In the genomic region with DNA sequence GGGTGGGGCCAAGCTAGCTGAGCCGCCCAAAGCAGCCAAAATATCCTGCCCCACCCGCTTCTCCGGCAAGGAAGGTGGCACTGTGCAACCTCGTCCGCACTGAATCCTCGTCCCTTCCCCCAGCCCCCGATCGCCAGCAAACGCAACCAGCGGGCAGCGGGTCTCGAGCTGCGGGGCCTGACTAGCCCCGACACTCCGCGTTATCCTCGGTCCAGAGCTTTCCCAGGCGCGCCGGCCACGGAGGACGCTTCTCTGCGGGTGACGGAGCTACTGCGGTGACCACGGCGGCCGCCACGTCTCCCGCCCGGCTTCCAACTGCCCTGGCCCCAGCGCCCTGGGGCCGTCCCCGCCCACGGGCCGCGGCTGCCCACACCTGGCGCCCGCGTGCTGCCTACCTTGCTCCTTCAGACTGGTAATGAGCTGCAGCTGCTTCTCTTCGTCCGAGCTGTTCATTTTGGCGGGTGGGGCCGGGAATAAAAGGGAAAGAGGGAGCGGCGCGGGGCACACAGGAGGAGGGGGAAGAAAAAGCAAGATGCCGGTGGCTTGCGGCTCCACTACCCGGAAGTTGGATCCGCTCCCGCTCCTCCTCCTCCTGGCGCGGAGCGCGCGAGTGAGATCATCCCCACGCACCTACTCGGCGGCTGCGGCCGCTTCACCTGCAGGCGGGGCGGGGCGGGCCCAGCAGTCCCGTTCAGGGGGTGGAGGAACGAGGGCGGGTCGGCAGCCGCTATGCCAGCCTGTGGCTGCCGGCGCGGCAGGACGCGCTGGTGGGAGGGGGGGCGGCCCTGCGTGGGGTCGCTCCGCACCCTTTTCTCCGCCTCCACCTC, we compare ENCODE assay signal across 8 cellular contexts. TPM values are rescaled to one million over a fixed set of nuclear protein-coding genes. Genes with fewer than 3 reads are reported as not detected.
A peak's percentile ranks its signal among the peaks of the same experiment; 100 is the strongest.
DNase-seq lines count a peak whose midpoint lies in the region; TF ChIP-seq lines count a peak whose summit lies in the region.

A gene with protein sequence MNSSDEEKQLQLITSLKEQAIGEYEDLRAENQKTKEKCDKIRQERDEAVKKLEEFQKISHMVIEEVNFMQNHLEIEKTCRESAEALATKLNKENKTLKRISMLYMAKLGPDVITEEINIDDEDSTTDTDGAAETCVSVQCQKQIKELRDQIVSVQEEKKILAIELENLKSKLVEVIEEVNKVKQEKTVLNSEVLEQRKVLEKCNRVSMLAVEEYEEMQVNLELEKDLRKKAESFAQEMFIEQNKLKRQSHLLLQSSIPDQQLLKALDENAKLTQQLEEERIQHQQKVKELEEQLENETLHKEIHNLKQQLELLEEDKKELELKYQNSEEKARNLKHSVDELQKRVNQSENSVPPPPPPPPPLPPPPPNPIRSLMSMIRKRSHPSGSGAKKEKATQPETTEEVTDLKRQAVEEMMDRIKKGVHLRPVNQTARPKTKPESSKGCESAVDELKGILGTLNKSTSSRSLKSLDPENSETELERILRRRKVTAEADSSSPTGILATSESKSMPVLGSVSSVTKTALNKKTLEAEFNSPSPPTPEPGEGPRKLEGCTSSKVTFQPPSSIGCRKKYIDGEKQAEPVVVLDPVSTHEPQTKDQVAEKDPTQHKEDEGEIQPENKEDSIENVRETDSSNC (minus strand): TSS at position 561 of the 827 bp plus-strand sequence. CDS start 108 bp downstream, at position 453.

- H3K56ac ChIP-seq in H9 (ENCODE audit: insufficient read length, low read depth, low read length) = no peak within 1 kb of the TSS

- H3K14ac ChIP-seq in H9 (ENCODE audit: insufficient read depth, low read length) = peak within 1 kb of the TSS; percentile 69

- H3K9ac ChIP-seq in H9 (ENCODE audit: extremely low read depth, insufficient read length, low read length) = peak within 1 kb of the TSS; percentile 51
- no peak within 1 kb of the TSS for H3K9ac ChIP-seq in SU-DHL-6 (ENCODE audit: low read length)

- H2BK15ac ChIP-seq in H9 (ENCODE audit: low read depth, low read length) = no peak within 1 kb of the TSS

- DNase-seq in ELR (ENCODE audit: low read depth) = peak; percentile 73
- peak; percentile 76 for DNase-seq in H9
- peak; percentile 71 for DNase-seq in NCI-H1105 (lab: John Stamatoyannopoulos, UW)
- DNase-seq in central memory CD4-positive, alpha-beta T cell = peak; percentile 14
- peak; percentile 91 for DNase-seq in islet precursor cell
- no peak for DNase-seq in UCSD-AML1 (lab: John Stamatoyannopoulos, UW; ENCODE audit: unreplicated experiment)

- H3K27ac Mint-ChIP-seq in H9 = peak within 1 kb of the TSS in 2 of 3 experiments; percentile 49 to 65; a peak in 2 of 7 replicates

- H4K5ac ChIP-seq in H9 (ENCODE audit: insufficient read length, low read depth, low read length) = no peak within 1 kb of the TSS

- no peaks in the 10 kb centered on the region for H3K9me3 Mint-ChIP-seq in H9

- no peaks in the 10 kb centered on the region for H3K9me3 ChIP-seq in H9 (ENCODE audit: control insufficient read depth, low read depth, low read length)
- H3K9me3 ChIP-seq in SU-DHL-6 (ENCODE audit: insufficient read depth, low read length) = no peaks in the 10 kb centered on the region

- no peaks in the 10 kb centered on the region for H4K20me1 ChIP-seq in H9 (ENCODE audit: control insufficient read depth, insufficient read depth, insufficient read length)
- no peaks in the 10 kb centered on the region for H4K20me1 ChIP-seq in SU-DHL-6 (ENCODE audit: low read depth, low read length)

- H4K91ac ChIP-seq in H9 (ENCODE audit: insufficient read length, low read depth, low read length) = no peak within 1 kb of the TSS

- peak within 1 kb of the TSS; percentile 86 to 89 for H3K4me3 Mint-ChIP-seq in H9

- no peak within 1 kb of the TSS for H2AK5ac ChIP-seq in H9 (ENCODE audit: insufficient read length, low read length)

- no peak within 1 kb of the TSS for H2BK5ac ChIP-seq in H9 (ENCODE audit: insufficient read length, low read length)

- H3K36me3 Mint-ChIP-seq in H9 (ENCODE audit: insufficient read depth in 1 of 3, low read depth in 3 of 3) = 0 out of 7 replicates have a peak, but pooled peaks cover 0 to 3% (median 0%) of the 10 kb centered on the region in 3 experiments

- H3K79me1 ChIP-seq in H9 (ENCODE audit: insufficient read depth, low read depth, low read length, poor library complexity, severe bottlenecking) = no peaks in the 10 kb centered on the region

- H2BK12ac ChIP-seq in H9 (ENCODE audit: insufficient read length, low read depth, low read length) = no peak within 1 kb of the TSS

- H3K4ac ChIP-seq in H9 (ENCODE audit: low read depth, low read length) = no peak within 1 kb of the TSS

- H3K23me2 ChIP-seq in H9 (ENCODE audit: insufficient read length, low read depth, low read length, poor library complexity, severe bottlenecking) = peaks cover 4% of the 10 kb centered on the region

- no peaks in the 10 kb centered on the region for H3K4me1 ChIP-seq in H9 (ENCODE audit: insufficient read depth, low read length)

- H3K27me3 Mint-ChIP-seq in H9 (ENCODE audit: low read depth) = peaks cover 7% of the 10 kb centered on the region

- no peak within 1 kb of the TSS for H2BK120ac ChIP-seq in H9 (ENCODE audit: low read depth, low read length, poor library complexity, severe bottlenecking)

- WGBS in H9 (ENCODE audit: extremely low coverage, insufficient read length, low lambda C conversion rate) = no CpG with 5 or more reads among the region's 80 CpGs

- H3K36me3 ChIP-seq in SU-DHL-6 (ENCODE audit: low read length) = no peaks in the 10 kb centered on the region

- H4K8ac ChIP-seq in H9 (replicated peaks; ENCODE audit: insufficient read length, low read depth, low read length) = no peak within 1 kb of the TSS

- no peak within 1 kb of the TSS for H3T11ph ChIP-seq in H9 (ENCODE audit: low read length)

- H3K4me2 ChIP-seq in H9 (ENCODE audit: insufficient read depth, insufficient read length, low read length) (peak within 1 kb of the TSS; percentile 69), SU-DHL-6 (ENCODE audit: low read depth, low read length, poor library complexity, severe bottlenecking) (peak within 1 kb of the TSS; percentile 22)

- H3K9me2 ChIP-seq in SU-DHL-6 (replicated peaks; ENCODE audit: insufficient read depth, low read length) = no peaks in the 10 kb centered on the region

- H3F3A ChIP-seq in SU-DHL-6 (ENCODE audit: insufficient read depth) = no peaks in the 10 kb centered on the region

- peaks cover 17 to 28% of the 10 kb centered on the region in 2 experiments for H3K4me1 Mint-ChIP-seq in H9

- no peak within 1 kb of the TSS for H3K23ac ChIP-seq in H9 (ENCODE audit: insufficient read length, low read depth, low read length)

- TF ChIP-seq CTCF in H9 (conservative IDR thresholded peaks at IDR 0.05) (no peak), SU-DHL-6 (IDR thresholded peaks at IDR 0.05; ENCODE audit: insufficient read depth, low read length, poor library complexity, severe bottlenecking) (no peak)

- H3K79me2 ChIP-seq in H9 (ENCODE audit: insufficient read depth, low read length) = no peaks in the 10 kb centered on the region
- H3K79me2 ChIP-seq in SU-DHL-6 (ENCODE audit: insufficient read depth, low read length) = no peaks in the 10 kb centered on the region

- H2AFZ ChIP-seq in H9 (ENCODE audit: low read length) = peak within 1 kb of the TSS; percentile 2
- H2AFZ ChIP-seq in SU-DHL-6 (ENCODE audit: low read depth, low read length, severe bottlenecking) = no peak within 1 kb of the TSS

- no peaks in the 10 kb centered on the region; the same call in 1 of the 2 replicates for H3K27me3 ChIP-seq in H9 (ENCODE audit: insufficient read depth, low read length)
- H3K27me3 ChIP-seq in SU-DHL-6 (ENCODE audit: low read length) = no peaks in the 10 kb centered on the region

- no peak within 1 kb of the TSS for H3K4me3 ChIP-seq in SU-DHL-6 (ENCODE audit: insufficient read depth, low read length, poor library complexity, severe bottlenecking)
- peak within 1 kb of the TSS; percentile 47 to 92 (median 85) for H3K4me3 ChIP-seq in skin epidermis

- no peak within 1 kb of the TSS for H2BK20ac ChIP-seq in H9 (ENCODE audit: low read depth, low read length, poor library complexity, severe bottlenecking)

- H3K18ac ChIP-seq in H9 (ENCODE audit: insufficient read length, low read depth, low read length) = peak within 1 kb of the TSS; percentile 61

- H3K27ac ChIP-seq in H9 (ENCODE audit: insufficient read length, low read depth, low read length) (no peak within 1 kb of the TSS), SU-DHL-6 (ENCODE audit: low read depth, low read length) (no peak within 1 kb of the TSS), skin epidermis (peak within 1 kb of the TSS; percentile 63 to 92 (median 83))

RNA-seq across cellular contexts. Expression of the gene that starts here (rescaled TPM):
- total RNA-seq in H9 (2021) = 21.3 and 22.1 TPM in 2 replicates

Comparison
In these comparisons a context has a peak if more than half of its experiments do, and no peak if none do; other contexts are left out.
1. H3K27ac ChIP-seq: peak in skin epidermis (21 of 21); none in H9 (single experiment) and SU-DHL-6 (single experiment).